ENCODE assay signal across 13 cellular contexts in the genomic region with DNA sequence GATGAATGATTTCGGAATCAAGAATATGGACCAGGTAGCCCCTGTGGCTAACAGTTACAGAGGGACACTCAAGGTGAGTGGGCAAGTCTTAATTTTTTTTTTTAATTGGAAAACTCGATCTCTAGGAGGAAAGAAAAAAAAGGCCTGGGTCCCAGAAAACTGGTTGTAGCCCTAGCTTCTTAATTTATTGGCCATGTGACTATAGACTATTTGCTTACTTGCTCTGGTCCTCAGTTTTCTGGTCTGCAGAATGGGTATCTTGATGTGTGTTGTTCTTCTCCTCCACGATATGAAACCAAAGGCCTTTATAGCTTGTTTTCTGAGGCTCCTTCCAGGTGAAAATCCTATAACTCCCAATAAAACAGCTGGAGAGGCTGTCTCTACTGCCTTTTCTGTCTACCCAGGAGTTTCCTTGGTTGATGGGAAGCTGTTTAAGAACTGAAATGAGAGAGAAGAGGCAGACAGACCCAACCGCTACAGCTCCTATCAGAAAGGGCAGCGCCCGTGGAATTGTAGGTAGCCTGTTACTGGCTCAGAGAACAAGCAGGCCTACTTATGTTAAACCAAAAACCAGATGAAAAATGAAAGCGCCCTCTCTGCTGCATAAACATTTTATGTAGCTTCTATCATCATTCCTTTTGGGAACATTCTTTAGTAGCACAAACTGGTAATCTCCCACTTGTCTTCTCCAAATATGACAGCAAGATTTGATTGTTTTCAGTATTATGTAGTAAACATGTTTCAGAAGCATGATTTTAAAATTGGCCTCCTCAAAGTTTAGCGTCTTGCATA. TPM values are rescaled to one million over a fixed set of nuclear protein-coding genes. Genes with fewer than 3 reads are reported as not detected.
A peak's percentile ranks its signal among the peaks of the same experiment; 100 is the strongest.
DNase-seq lines count a peak whose midpoint lies in the region; ATAC-seq and TF ChIP-seq lines count a peak whose summit lies in the region.
"Had no signal": no experiment of that assay in that cellular context is flagged by ENCODE, and none has a peak within 500 bp of the region (broad histone marks: within the 10 kb centered on the region; RNA-seq: fewer than 3 reads in every experiment).

No MANE protein-coding gene starts in this region.

- no peak for TF ChIP-seq CTCF in CD14-positive monocyte (IDR thresholded peaks at IDR 0.05)
- TF ChIP-seq CTCF in PC-3 (conservative IDR thresholded peaks at IDR 0.05; ENCODE audit: low read depth, low read length), result no peak
- TF ChIP-seq CTCF in progenitor cell of endocrine pancreas (IDR thresholded peaks at IDR 0.05; ENCODE audit: unreplicated experiment), result no peak

- peaks cover 0 to 2% (median 2%) of the 10 kb centered on the region in 3 donors for H3K27me3 Mint-ChIP-seq in CD14-positive monocyte (ENCODE audit: low read depth in 3 of 3)
- H3K27me3 Mint-ChIP-seq in progenitor cell of endocrine pancreas, result no peaks in the 10 kb centered on the region
- H3K27me3 Mint-ChIP-seq: activated T-cell treated with anti-CD3 and anti-CD28 coated beads, Interleukin-2, amount 50 U/mL, for 24 hours; natural killer cell treated with Interleukin-12 subunit alpha and Interleukin-12 subunit beta and Interleukin-15 and Interleukin-18, amount 100 ng/mL, for 72 hours had no signal

- H3K4me1 ChIP-seq in PC-3 (ENCODE audit: insufficient read depth, low read length), result peaks cover 73% of the 10 kb centered on the region

- intact Hi-C loops in CD14-positive monocyte (cut with micrococcal nuclease), result no loop called here
- intact Hi-C loops in PC-3 (cut with micrococcal nuclease), result loop anchor here (2.0 kb wide), 3 partner anchors 97 to 317 kb away; no protein-coding TSS in a partner anchor

- peak overlapping the region; percentile 38 for H3K9ac ChIP-seq in PC-3 (ENCODE audit: low read length)

- no peaks in the 10 kb centered on the region for H3K9me3 Mint-ChIP-seq in CD14-positive monocyte
- H3K9me3 Mint-ChIP-seq in progenitor cell of endocrine pancreas (ENCODE audit: low read depth), result no peaks in the 10 kb centered on the region
- H3K9me3 Mint-ChIP-seq: activated T-cell treated with anti-CD3 and anti-CD28 coated beads, Interleukin-2, amount 50 U/mL, for 24 hours; natural killer cell treated with Interleukin-12 subunit alpha and Interleukin-12 subunit beta and Interleukin-15 and Interleukin-18, amount 100 ng/mL, for 72 hours had no signal

- H3K4me2 ChIP-seq in PC-3 (ENCODE audit: low read length), result peak overlapping the region; percentile 91

- H3F3A ChIP-seq in PC-3 (ENCODE audit: low read length, unreplicated experiment), result peaks cover 20% of the 10 kb centered on the region

- H3K36me3 Mint-ChIP-seq in CD14-positive monocyte (peaks cover 59 to 71% of the 10 kb centered on the region in 2 donors), progenitor cell of endocrine pancreas (ENCODE audit: insufficient read depth) (peaks cover 28% of the 10 kb centered on the region)

- CTCF ChIA-PET in PC-3 (lab: Charles Lee), result no interaction called here

- no TSS peak for BruUV-seq in PC-3 (replicated peaks; lab: Mats Ljungman, UMichigan)

- H3K4me3 ChIP-seq in PC-3 (ENCODE audit: low read length), result peak overlapping the region; percentile 88

- no peaks in the 10 kb centered on the region for H3K9me3 ChIP-seq in PC-3 (ENCODE audit: low read length)

- peaks cover 53% of the 10 kb centered on the region for H4K20me1 ChIP-seq in PC-3 (ENCODE audit: low read length)

- peaks cover 74% of the 10 kb centered on the region for H3K79me2 ChIP-seq in PC-3 (ENCODE audit: low read length)

- no peak overlapping the region for H3K4me3 Mint-ChIP-seq in CD14-positive monocyte
- H3K4me3 Mint-ChIP-seq in progenitor cell of endocrine pancreas (ENCODE audit: low read depth), result no peak overlapping the region
- H3K4me3 Mint-ChIP-seq: activated T-cell treated with anti-CD3 and anti-CD28 coated beads, Interleukin-2, amount 50 U/mL, for 24 hours; natural killer cell treated with Interleukin-12 subunit alpha and Interleukin-12 subunit beta and Interleukin-15 and Interleukin-18, amount 100 ng/mL, for 72 hours had no signal

- peaks cover 68% of the 10 kb centered on the region for H3K36me3 ChIP-seq in PC-3 (ENCODE audit: low read depth, low read length)

- no peak for DNase-seq in CD14-positive monocyte (ENCODE audit: low spot score)
- no peak for DNase-seq in PC-3
- DNase-seq in epithelial cell of prostate (ENCODE audit: low read depth, low spot score), result no peak
- DNase-seq in progenitor cell of endocrine pancreas (ENCODE audit: low spot score, unreplicated experiment), result no peak
- DNase-seq in middle frontal gyrus (ENCODE audit: extremely low spot score, low spot score), result no peak
- no peak for DNase-seq in SW480 (ENCODE audit: low spot score)
- no peak for DNase-seq in GM03348 (ENCODE audit: low spot score)
- DNase-seq: activated T-cell treated with anti-CD3 and anti-CD28 coated beads, Interleukin-2, amount 50 U/mL, for 24 hours; C1 segment of cervical spinal cord; NCI-H1092; stimulated activated CD4-positive, alpha-beta T cell treated with anti-CD3 and anti-CD28 coated beads, Interleukin-4, amount 100 ng/mL, for 4 hours had no signal

- POLR2A ChIA-PET in PC-3 (lab: Charles Lee; ENCODE audit: unreplicated experiment), result interaction anchor here (0.6 kb wide), 1 partner anchor 7 kb away, joined by 4 read pairs; no protein-coding TSS in a partner anchor

- H3K27ac ChIP-seq in PC-3 (ENCODE audit: low read length) (peak overlapping the region; percentile 98), epithelial cell of prostate (peak overlapping the region; percentile 91)

- H2AFZ ChIP-seq in PC-3 (ENCODE audit: low read length), result no peak overlapping the region

- no peak for ATAC-seq in PC-3
- ATAC-seq in GM18517 (IDR thresholded peaks at IDR 0.05; ENCODE audit: unreplicated experiment), result no peak
- ATAC-seq: natural killer cell treated with Interleukin-12 subunit alpha and Interleukin-12 subunit beta and Interleukin-15 and Interleukin-18, amount 100 ng/mL, for 72 hours had no signal

- H3K27ac Mint-ChIP-seq in CD14-positive monocyte (peak overlapping the region; percentile 89 to 97 (median 94)), progenitor cell of endocrine pancreas (peak overlapping the region; percentile 33)
- H3K27ac Mint-ChIP-seq: natural killer cell treated with Interleukin-12 subunit alpha and Interleukin-12 subunit beta and Interleukin-15 and Interleukin-18, amount 100 ng/mL, for 72 hours had no signal

- H3K9me2 ChIP-seq in PC-3 (replicated peaks; ENCODE audit: low read length), result no peaks in the 10 kb centered on the region

- H3K4me1 Mint-ChIP-seq in CD14-positive monocyte, result peaks cover 42% of the 10 kb centered on the region
- peaks cover 52% of the 10 kb centered on the region for H3K4me1 Mint-ChIP-seq in progenitor cell of endocrine pancreas (ENCODE audit: low read depth)

- no peaks in the 10 kb centered on the region for H3K27me3 ChIP-seq in PC-3 (ENCODE audit: low read length)

RNA-seq across cellular contexts. Expression of a gene that starts 4.5 kb away (rescaled TPM):
- polyA plus RNA-seq in CD14-positive monocyte, result 10 to 100 TPM; 54.2 to 59.5 TPM
- 127 and 146 TPM in 2 replicates for total RNA-seq in PC-3 (2014; rRNA removed)
- 43.9 and 48.9 TPM in 2 replicates for total RNA-seq in progenitor cell of endocrine pancreas
